ENCODE assay signal across 1 cellular context in the genomic region with DNA sequence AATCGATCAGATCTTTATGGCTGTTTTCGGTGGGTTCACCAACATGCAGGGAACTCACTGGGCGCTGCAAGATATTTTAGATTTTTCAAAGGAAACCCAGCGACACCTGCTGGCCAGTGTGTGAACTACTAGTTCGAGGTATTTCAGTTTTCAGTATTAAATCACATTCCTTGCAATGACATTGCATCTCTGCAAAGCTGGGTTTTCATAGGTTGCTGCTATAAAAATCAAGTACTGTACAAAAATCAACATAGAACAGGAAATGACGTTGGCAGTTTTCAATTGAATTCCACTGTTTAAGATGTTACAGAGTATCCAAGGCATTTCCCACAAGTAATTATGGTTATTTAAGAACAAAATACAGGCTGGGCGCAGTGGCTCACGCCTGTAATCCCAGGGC.
TF ChIP-seq lines count a peak whose summit lies in the region.

No MANE protein-coding gene starts in this region.

TF ChIP-seq in HCT116, 20 proteins besides CTCF, POLR2A, EP300 and RAD21 (continued from another document):
- TF ChIP-seq, protein P1, sequence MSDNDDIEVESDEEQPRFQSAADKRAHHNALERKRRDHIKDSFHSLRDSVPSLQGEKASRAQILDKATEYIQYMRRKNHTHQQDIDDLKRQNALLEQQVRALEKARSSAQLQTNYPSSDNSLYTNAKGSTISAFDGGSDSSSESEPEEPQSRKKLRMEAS (IDR thresholded peaks at IDR 0.05): no peak
- TF ChIP-seq FOSL1 (IDR thresholded peaks at IDR 0.05; ENCODE audit: low read depth) (no peak), CEBPB (IDR thresholded peaks at IDR 0.05; ENCODE audit: low read depth) (no peak), EZH2 (IDR thresholded peaks at IDR 0.05) (no peak), SIN3A (IDR thresholded peaks at IDR 0.05; ENCODE audit: low read depth) (no peak), POLR2AphosphoS5 (IDR thresholded peaks at IDR 0.05; ENCODE audit: low read depth, low read length) (no peak), JUND (IDR thresholded peaks at IDR 0.05) (no peak), ZFX (IDR thresholded peaks at IDR 0.05) (no peak), SRF (IDR thresholded peaks at IDR 0.05; ENCODE audit: low read depth) (no peak), SP1 (IDR thresholded peaks at IDR 0.05; ENCODE audit: low read depth) (no peak), ELF1 (IDR thresholded peaks at IDR 0.05; ENCODE audit: borderline replicate concordance, low read depth) (no peak), EGR1 (IDR thresholded peaks at IDR 0.05; ENCODE audit: low read depth) (no peak), EZH2phosphoT487 (IDR thresholded peaks at IDR 0.05; ENCODE audit: borderline replicate concordance) (no peak), ZNF274 (IDR thresholded peaks at IDR 0.05; ENCODE audit: low read depth, low read length) (no peak), CBX3 (IDR thresholded peaks at IDR 0.05; ENCODE audit: low read depth) (no peak)
- TF ChIP-seq, protein P2, sequence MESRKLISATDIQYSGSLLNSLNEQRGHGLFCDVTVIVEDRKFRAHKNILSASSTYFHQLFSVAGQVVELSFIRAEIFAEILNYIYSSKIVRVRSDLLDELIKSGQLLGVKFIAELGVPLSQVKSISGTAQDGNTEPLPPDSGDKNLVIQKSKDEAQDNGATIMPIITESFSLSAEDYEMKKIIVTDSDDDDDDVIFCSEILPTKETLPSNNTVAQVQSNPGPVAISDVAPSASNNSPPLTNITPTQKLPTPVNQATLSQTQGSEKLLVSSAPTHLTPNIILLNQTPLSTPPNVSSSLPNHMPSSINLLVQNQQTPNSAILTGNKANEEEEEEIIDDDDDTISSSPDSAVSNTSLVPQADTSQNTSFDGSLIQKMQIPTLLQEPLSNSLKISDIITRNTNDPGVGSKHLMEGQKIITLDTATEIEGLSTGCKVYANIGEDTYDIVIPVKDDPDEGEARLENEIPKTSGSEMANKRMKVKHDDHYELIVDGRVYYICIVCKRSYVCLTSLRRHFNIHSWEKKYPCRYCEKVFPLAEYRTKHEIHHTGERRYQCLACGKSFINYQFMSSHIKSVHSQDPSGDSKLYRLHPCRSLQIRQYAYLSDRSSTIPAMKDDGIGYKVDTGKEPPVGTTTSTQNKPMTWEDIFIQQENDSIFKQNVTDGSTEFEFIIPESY (IDR thresholded peaks at IDR 0.05; ENCODE audit: extremely low read depth, insufficient replicate concordance, low read length): no peak
- TF ChIP-seq, protein P3, sequence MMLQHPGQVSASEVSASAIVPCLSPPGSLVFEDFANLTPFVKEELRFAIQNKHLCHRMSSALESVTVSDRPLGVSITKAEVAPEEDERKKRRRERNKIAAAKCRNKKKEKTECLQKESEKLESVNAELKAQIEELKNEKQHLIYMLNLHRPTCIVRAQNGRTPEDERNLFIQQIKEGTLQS (IDR thresholded peaks at IDR 0.05): no peak
- TF ChIP-seq, protein P4, sequence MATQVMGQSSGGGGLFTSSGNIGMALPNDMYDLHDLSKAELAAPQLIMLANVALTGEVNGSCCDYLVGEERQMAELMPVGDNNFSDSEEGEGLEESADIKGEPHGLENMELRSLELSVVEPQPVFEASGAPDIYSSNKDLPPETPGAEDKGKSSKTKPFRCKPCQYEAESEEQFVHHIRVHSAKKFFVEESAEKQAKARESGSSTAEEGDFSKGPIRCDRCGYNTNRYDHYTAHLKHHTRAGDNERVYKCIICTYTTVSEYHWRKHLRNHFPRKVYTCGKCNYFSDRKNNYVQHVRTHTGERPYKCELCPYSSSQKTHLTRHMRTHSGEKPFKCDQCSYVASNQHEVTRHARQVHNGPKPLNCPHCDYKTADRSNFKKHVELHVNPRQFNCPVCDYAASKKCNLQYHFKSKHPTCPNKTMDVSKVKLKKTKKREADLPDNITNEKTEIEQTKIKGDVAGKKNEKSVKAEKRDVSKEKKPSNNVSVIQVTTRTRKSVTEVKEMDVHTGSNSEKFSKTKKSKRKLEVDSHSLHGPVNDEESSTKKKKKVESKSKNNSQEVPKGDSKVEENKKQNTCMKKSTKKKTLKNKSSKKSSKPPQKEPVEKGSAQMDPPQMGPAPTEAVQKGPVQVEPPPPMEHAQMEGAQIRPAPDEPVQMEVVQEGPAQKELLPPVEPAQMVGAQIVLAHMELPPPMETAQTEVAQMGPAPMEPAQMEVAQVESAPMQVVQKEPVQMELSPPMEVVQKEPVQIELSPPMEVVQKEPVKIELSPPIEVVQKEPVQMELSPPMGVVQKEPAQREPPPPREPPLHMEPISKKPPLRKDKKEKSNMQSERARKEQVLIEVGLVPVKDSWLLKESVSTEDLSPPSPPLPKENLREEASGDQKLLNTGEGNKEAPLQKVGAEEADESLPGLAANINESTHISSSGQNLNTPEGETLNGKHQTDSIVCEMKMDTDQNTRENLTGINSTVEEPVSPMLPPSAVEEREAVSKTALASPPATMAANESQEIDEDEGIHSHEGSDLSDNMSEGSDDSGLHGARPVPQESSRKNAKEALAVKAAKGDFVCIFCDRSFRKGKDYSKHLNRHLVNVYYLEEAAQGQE (IDR thresholded peaks at IDR 0.05; ENCODE audit: low read depth): no peak
